8 cellular contexts compared by ENCODE assay signal in the genomic region with DNA sequence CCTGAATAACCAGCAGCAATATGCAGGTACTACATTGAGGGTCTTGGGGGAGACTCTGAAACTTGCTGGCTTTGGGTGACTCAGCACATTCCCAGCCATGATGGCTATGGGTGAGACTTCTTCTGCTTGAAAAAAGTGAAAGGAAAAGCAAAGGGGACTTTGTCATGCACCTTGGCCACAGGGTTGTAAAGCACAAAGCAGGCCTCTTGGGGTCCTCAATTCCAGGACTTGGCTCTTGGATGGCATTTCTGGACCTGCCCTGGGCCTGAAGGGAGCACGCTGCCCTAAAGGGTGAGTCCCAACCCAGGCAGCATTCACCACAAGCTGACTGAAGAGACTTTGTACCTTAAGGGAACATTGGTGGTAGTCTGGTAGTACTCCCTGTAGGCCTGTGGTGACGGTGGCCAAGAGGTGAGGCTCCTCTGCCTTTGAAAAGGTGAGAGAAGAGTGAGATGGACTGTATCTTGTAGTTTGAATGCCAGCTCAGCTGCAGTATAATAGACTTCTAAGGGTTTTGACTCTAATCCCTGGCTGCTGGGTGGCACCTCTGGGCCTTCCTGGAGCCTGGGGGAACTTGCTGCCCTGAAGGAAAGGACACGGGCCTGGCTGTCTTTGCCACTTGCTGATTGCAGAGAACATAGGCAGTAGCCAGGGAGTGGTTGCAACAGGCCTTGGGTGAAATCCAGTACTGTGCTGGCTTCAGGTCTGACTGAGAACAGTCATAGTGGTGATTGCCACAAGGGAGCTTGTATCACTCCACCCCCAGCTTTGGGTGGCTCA. TPM values are rescaled to one million over a fixed set of nuclear protein-coding genes. Genes with fewer than 3 reads are reported as not detected.
DNase-seq lines count a peak whose midpoint lies in the region; ATAC-seq and TF ChIP-seq lines count a peak whose summit lies in the region.

No MANE protein-coding gene starts in this region.

- no peak for ATAC-seq in CD8-positive, alpha-beta T cell
- ATAC-seq in GM19468 (IDR thresholded peaks at IDR 0.05; ENCODE audit: extremely low read depth, unreplicated experiment) (peak; percentile 27), HG03565 (IDR thresholded peaks at IDR 0.05; ENCODE audit: unreplicated experiment) (peak; percentile 86)

- no peak overlapping the region for H3K4me3 ChIP-seq in CD8-positive, alpha-beta T cell (ENCODE audit: low read depth, low read length)

- no peak for TF ChIP-seq CTCF in CD8-positive, alpha-beta T cell (IDR thresholded peaks at IDR 0.05)

- no peak for DNase-seq in CD8-positive, alpha-beta T cell
- peak; percentile 44 to 52 for DNase-seq in stimulated activated CD4-positive, alpha-beta T cell treated with anti-CD3 and anti-CD28 coated beads, Interleukin-2, amount 100 ng/mL, for 48 hours
- DNase-seq in SK-N-DZ (ENCODE audit: low spot score), result no peak
- no peak for DNase-seq in KG1 (lab: John Stamatoyannopoulos, UW)
- DNase-seq in AG08396 (ENCODE audit: low spot score), result no peak

- H3K27me3 Mint-ChIP-seq in CD8-positive, alpha-beta T cell (ENCODE audit: low read depth), result no peaks in the 10 kb centered on the region
- no peaks in the 10 kb centered on the region for H3K27me3 Mint-ChIP-seq in dendritic cell treated with granulocyte-macrophage colony-stimulating factor and Interleukin-4, amounts not matched to agents 40 ng/mL and 50 ng/mL, for 4 days

- peaks cover 18% of the 10 kb centered on the region for H3K4me1 ChIP-seq in CD8-positive, alpha-beta T cell (ENCODE audit: insufficient read depth, low read length)

- POLR2A ChIA-PET in CD8-positive, alpha-beta T cell (lab: Charles Lee), result interaction anchor here (0.6 to 1.4 kb wide), 2 partner anchors 10 to 12 kb away, joined by 3 read pairs; no protein-coding TSS in a partner anchor

- peaks cover 22% of the 10 kb centered on the region for H3K4me1 Mint-ChIP-seq in CD8-positive, alpha-beta T cell (ENCODE audit: low read depth)
- peaks cover 31% of the 10 kb centered on the region for H3K4me1 Mint-ChIP-seq in dendritic cell treated with granulocyte-macrophage colony-stimulating factor and Interleukin-4, amounts not matched to agents 40 ng/mL and 50 ng/mL, for 4 days (ENCODE audit: low read depth)

- H3K27me3 ChIP-seq in CD8-positive, alpha-beta T cell (ENCODE audit: insufficient read depth, low read length), result no peaks in the 10 kb centered on the region

- no peak overlapping the region for H3K4me3 Mint-ChIP-seq in CD8-positive, alpha-beta T cell
- no peak overlapping the region for H3K4me3 Mint-ChIP-seq in dendritic cell treated with granulocyte-macrophage colony-stimulating factor and Interleukin-4, amounts not matched to agents 40 ng/mL and 50 ng/mL, for 4 days

- H3K27ac Mint-ChIP-seq in CD8-positive, alpha-beta T cell, result peak overlapping the region; percentile 60
- peak overlapping the region; percentile 63 for H3K27ac Mint-ChIP-seq in dendritic cell treated with granulocyte-macrophage colony-stimulating factor and Interleukin-4, amounts not matched to agents 40 ng/mL and 50 ng/mL, for 4 days

- no peaks in the 10 kb centered on the region for H3K36me3 ChIP-seq in CD8-positive, alpha-beta T cell (ENCODE audit: insufficient read depth, low read length)

- no peaks in the 10 kb centered on the region for H3K36me3 Mint-ChIP-seq in CD8-positive, alpha-beta T cell
- H3K36me3 Mint-ChIP-seq in dendritic cell treated with granulocyte-macrophage colony-stimulating factor and Interleukin-4, amounts not matched to agents 40 ng/mL and 50 ng/mL, for 4 days (ENCODE audit: low read depth), result no peaks in the 10 kb centered on the region

- intact Hi-C loops in CD8-positive, alpha-beta T cell (cut with DNase I, micrococcal nuclease), result no loop called here
- intact Hi-C loops in dendritic cell treated with granulocyte-macrophage colony-stimulating factor and Interleukin-4, amounts not matched to agents 40 ng/mL and 50 ng/mL, for 4 days (cut with micrococcal nuclease), result no loop called here

- H3K9me3 Mint-ChIP-seq in CD8-positive, alpha-beta T cell, result no peaks in the 10 kb centered on the region
- H3K9me3 Mint-ChIP-seq in dendritic cell treated with granulocyte-macrophage colony-stimulating factor and Interleukin-4, amounts not matched to agents 40 ng/mL and 50 ng/mL, for 4 days, result no peaks in the 10 kb centered on the region

- H3K27ac ChIP-seq in CD8-positive, alpha-beta T cell (ENCODE audit: low read depth, low read length), result no peak overlapping the region

- CTCF ChIA-PET in CD8-positive, alpha-beta T cell (lab: Charles Lee), result interaction anchor here (0.9 to 1.4 kb wide), 4 partner anchors 10 to 153 kb away, joined by 3 to 5 read pairs (median 4); no protein-coding TSS in a partner anchor

- H3K9me3 ChIP-seq in CD8-positive, alpha-beta T cell (ENCODE audit: low read length), result no peaks in the 10 kb centered on the region

RNA-seq across cellular contexts. Expression of gene CYTIP, which starts 36.5 kb away (rescaled TPM):
- 100 to 1,000 TPM; 425 to 430 TPM for total RNA-seq in CD8-positive, alpha-beta T cell
- not detected in 2 replicates for polyA plus RNA-seq in SK-N-DZ (2014; cell fraction: cytosol; rRNA removed)
- not detected in 2 replicates for polyA plus RNA-seq in SK-N-DZ (2014; cell fraction: nucleus; rRNA removed)

Comparison
In these comparisons a context has a peak if more than half of its experiments do, and no peak if none do; other contexts are left out.
1. DNase-seq: peak in stimulated activated CD4-positive, alpha-beta T cell treated with anti-CD3 and anti-CD28 coated beads, Interleukin-2, amount 100 ng/mL, for 48 hours (2 of 2); none in CD8-positive, alpha-beta T cell (0 of 7), SK-N-DZ (single experiment), KG1 (single experiment) and AG08396 (single experiment).